ENCODE assay signal across 2 cellular contexts in the genomic region with DNA sequence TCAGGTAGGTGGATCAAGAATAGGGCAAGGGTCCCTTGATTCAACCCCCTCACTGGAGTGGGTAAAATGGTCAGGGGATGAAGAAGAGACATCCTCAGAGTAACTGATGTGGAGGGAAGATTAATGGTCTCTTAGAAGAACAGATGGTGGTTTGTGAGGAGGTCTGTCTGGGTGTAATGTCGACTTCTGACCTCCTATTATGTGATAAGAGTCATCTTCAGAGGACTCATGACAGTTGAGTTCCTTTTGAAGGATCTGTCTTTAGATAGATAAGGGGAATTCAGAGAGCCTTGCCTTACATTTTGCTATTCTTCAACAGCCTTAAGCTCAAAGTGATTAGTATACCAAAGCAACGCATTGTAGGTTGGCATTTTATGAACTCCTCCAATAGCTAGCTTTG.
TF ChIP-seq lines count a peak whose summit lies in the region.

No MANE protein-coding gene starts in this region.

TF ChIP-seq in GM23338, 12 proteins besides CTCF, POLR2A, EP300 and RAD21 (continued from another document):
- TF ChIP-seq, protein P1, sequence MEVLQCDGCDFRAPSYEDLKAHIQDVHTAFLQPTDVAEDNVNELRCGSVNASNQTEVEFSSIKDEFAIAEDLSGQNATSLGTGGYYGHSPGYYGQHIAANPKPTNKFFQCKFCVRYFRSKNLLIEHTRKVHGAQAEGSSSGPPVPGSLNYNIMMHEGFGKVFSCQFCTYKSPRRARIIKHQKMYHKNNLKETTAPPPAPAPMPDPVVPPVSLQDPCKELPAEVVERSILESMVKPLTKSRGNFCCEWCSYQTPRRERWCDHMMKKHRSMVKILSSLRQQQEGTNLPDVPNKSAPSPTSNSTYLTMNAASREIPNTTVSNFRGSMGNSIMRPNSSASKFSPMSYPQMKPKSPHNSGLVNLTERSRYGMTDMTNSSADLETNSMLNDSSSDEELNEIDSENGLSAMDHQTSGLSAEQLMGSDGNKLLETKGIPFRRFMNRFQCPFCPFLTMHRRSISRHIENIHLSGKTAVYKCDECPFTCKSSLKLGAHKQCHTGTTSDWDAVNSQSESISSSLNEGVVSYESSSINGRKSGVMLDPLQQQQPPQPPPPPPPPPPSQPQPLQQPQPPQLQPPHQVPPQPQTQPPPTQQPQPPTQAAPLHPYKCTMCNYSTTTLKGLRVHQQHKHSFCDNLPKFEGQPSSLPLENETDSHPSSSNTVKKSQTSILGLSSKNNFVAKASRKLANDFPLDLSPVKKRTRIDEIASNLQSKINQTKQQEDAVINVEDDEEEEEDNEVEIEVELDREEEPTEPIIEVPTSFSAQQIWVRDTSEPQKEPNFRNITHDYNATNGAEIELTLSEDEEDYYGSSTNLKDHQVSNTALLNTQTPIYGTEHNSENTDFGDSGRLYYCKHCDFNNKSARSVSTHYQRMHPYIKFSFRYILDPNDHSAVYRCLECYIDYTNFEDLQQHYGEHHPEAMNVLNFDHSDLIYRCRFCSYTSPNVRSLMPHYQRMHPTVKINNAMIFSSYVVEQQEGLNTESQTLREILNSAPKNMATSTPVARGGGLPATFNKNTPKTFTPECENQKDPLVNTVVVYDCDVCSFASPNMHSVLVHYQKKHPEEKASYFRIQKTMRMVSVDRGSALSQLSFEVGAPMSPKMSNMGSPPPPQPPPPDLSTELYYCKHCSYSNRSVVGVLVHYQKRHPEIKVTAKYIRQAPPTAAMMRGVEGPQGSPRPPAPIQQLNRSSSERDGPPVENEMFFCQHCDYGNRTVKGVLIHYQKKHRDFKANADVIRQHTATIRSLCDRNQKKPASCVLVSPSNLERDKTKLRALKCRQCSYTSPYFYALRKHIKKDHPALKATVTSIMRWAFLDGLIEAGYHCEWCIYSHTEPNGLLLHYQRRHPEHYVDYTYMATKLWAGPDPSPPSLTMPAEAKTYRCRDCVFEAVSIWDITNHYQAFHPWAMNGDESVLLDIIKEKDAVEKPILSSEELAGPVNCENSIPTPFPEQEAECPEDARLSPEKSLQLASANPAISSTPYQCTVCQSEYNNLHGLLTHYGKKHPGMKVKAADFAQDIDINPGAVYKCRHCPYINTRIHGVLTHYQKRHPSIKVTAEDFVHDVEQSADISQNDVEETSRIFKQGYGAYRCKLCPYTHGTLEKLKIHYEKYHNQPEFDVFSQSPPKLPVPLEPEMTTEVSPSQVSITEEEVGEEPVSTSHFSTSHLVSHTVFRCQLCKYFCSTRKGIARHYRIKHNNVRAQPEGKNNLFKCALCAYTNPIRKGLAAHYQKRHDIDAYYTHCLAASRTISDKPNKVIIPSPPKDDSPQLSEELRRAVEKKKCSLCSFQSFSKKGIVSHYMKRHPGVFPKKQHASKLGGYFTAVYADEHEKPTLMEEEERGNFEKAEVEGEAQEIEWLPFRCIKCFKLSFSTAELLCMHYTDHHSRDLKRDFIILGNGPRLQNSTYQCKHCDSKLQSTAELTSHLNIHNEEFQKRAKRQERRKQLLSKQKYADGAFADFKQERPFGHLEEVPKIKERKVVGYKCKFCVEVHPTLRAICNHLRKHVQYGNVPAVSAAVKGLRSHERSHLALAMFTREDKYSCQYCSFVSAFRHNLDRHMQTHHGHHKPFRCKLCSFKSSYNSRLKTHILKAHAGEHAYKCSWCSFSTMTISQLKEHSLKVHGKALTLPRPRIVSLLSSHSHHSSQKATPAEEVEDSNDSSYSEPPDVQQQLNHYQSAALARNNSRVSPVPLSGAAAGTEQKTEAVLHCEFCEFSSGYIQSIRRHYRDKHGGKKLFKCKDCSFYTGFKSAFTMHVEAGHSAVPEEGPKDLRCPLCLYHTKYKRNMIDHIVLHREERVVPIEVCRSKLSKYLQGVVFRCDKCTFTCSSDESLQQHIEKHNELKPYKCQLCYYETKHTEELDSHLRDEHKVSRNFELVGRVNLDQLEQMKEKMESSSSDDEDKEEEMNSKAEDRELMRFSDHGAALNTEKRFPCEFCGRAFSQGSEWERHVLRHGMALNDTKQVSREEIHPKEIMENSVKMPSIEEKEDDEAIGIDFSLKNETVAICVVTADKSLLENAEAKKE (CRISPR knock-in tag; IDR thresholded peaks at IDR 0.05), result no peak
- TF ChIP-seq JUNB (IDR thresholded peaks at IDR 0.05; ENCODE audit: unreplicated experiment) (no peak), ZNF331 (CRISPR knock-in tag; IDR thresholded peaks at IDR 0.05; ENCODE audit: low read depth) (no peak), NANOG (IDR thresholded peaks at IDR 0.05; ENCODE audit: borderline replicate concordance) (no peak), ETS1 (IDR thresholded peaks at IDR 0.05) (no peak), STAT1 (IDR thresholded peaks at IDR 0.05; ENCODE audit: unreplicated experiment) (no peak), ZNF114 (CRISPR knock-in tag; IDR thresholded peaks at IDR 0.05) (no peak)

TF ChIP-seq in K562, 482 proteins besides CTCF, POLR2A, EP300 and RAD21 (continued from another document and continues in another):
- TF ChIP-seq PKNOX1 (IDR thresholded peaks at IDR 0.05) (peak; percentile 63), TEAD4 (IDR thresholded peaks at IDR 0.05; ENCODE audit: low read length) (peak; percentile 90), TEAD4 (CRISPR knock-in tag; IDR thresholded peaks at IDR 0.05; ENCODE audit: borderline replicate concordance) (no peak), SOX6 (IDR thresholded peaks at IDR 0.05) (peak; percentile 61), ARID1B (IDR thresholded peaks at IDR 0.05) (peak; percentile 86), NFIC (IDR thresholded peaks at IDR 0.05) (peak; percentile 53), NRF1 (conservative IDR thresholded peaks at IDR 0.05 in 1 of 2, IDR thresholded peaks at IDR 0.05 in 1 of 2) (no peak), HDAC1 (IDR thresholded peaks at IDR 0.05) (0 out of 4 replicates have a peak, but pooled peaks of 1 of the 2 experiments have one; percentile 30), DPF2 (IDR thresholded peaks at IDR 0.05) (peak; percentile 54; the same call in 1 of the 2 replicates), SREBF2 (CRISPR knock-in tag; IDR thresholded peaks at IDR 0.05) (no peak), PBX2 (CRISPR knock-in tag; IDR thresholded peaks at IDR 0.05; ENCODE audit: low read depth) (no peak), PBX2 (tag; conservative IDR thresholded peaks at IDR 0.05; ENCODE audit: low read depth) (peak; percentile 60), FOXM1 (IDR thresholded peaks at IDR 0.05; ENCODE audit: low read depth) (0 out of 2 replicates have a peak, but pooled peaks have one; percentile 40), FOXM1 (CRISPR knock-in tag; IDR thresholded peaks at IDR 0.05; ENCODE audit: low read depth) (no peak), MTA2 (IDR thresholded peaks at IDR 0.05; ENCODE audit: low read depth) (peak; percentile 68), LEF1 (IDR thresholded peaks at IDR 0.05) (0 out of 2 replicates have a peak, but pooled peaks have one; percentile 30), TRIM24 (IDR thresholded peaks at IDR 0.05) (peak; percentile 53 to 60; a peak in 2 of 4 replicates), ZNF277 (CRISPR knock-in tag; IDR thresholded peaks at IDR 0.05; ENCODE audit: borderline replicate concordance) (no peak), CTBP1 (IDR thresholded peaks at IDR 0.05; ENCODE audit: borderline replicate concordance) (peak; percentile 65; the same call in 1 of the 2 replicates), RCOR1 (IDR thresholded peaks at IDR 0.05; ENCODE audit: borderline replicate concordance in 1 of 2, low read depth in 2 of 2, low read length in 2 of 2) (peak in 1 of 2 experiments; percentile 41; a peak in 1 of 4 replicates), ZNF41 (CRISPR knock-in tag; conservative IDR thresholded peaks at IDR 0.05) (no peak), POLR2AphosphoS5 (IDR thresholded peaks at IDR 0.05; ENCODE audit: control insufficient read depth, insufficient read depth, low read depth, low read length) (peak; percentile 57; the same call in 1 of the 2 replicates), CBFA2T2 (conservative IDR thresholded peaks at IDR 0.05) (peak; percentile 82), NCOR1 (IDR thresholded peaks at IDR 0.05) (peak; percentile 73), TAL1 (IDR thresholded peaks at IDR 0.05) (peak; percentile 76), TCF3 (CRISPR knock-in tag; IDR thresholded peaks at IDR 0.05) (peak; percentile 55), RFX1 (IDR thresholded peaks at IDR 0.05) (no peak), FOSL1 (tag; conservative IDR thresholded peaks at IDR 0.05) (peak; percentile 33; the same call in 1 of the 2 replicates), SREBF1 (IDR thresholded peaks at IDR 0.05; ENCODE audit: borderline replicate concordance, low read depth, low read length) (no peak), SMARCE1 (IDR thresholded peaks at IDR 0.05) (peak; percentile 46; the same call in 1 of the 2 replicates), STAT5A (IDR thresholded peaks at IDR 0.05; ENCODE audit: borderline replicate concordance, low read length) (peak; percentile 59; the same call in 1 of the 2 replicates), CXXC5 (CRISPR knock-in tag; IDR thresholded peaks at IDR 0.05) (no peak), KDM1A (IDR thresholded peaks at IDR 0.05) (peak; percentile 27 to 45; a peak in 2 of 4 replicates), SMAD4 (CRISPR knock-in tag; conservative IDR thresholded peaks at IDR 0.05) (peak; percentile 46), GABPA (tag; conservative IDR thresholded peaks at IDR 0.05; ENCODE audit: low read depth) (no peak), SMARCA4 (IDR thresholded peaks at IDR 0.05) (peak; percentile 69)
- TF ChIP-seq, protein P2, sequence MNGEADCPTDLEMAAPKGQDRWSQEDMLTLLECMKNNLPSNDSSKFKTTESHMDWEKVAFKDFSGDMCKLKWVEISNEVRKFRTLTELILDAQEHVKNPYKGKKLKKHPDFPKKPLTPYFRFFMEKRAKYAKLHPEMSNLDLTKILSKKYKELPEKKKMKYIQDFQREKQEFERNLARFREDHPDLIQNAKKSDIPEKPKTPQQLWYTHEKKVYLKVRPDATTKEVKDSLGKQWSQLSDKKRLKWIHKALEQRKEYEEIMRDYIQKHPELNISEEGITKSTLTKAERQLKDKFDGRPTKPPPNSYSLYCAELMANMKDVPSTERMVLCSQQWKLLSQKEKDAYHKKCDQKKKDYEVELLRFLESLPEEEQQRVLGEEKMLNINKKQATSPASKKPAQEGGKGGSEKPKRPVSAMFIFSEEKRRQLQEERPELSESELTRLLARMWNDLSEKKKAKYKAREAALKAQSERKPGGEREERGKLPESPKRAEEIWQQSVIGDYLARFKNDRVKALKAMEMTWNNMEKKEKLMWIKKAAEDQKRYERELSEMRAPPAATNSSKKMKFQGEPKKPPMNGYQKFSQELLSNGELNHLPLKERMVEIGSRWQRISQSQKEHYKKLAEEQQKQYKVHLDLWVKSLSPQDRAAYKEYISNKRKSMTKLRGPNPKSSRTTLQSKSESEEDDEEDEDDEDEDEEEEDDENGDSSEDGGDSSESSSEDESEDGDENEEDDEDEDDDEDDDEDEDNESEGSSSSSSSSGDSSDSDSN (IDR thresholded peaks at IDR 0.05; ENCODE audit: borderline replicate concordance in 1 of 2, low read depth in 2 of 2, low read length in 2 of 2), result no peak
- TF ChIP-seq, protein P3, sequence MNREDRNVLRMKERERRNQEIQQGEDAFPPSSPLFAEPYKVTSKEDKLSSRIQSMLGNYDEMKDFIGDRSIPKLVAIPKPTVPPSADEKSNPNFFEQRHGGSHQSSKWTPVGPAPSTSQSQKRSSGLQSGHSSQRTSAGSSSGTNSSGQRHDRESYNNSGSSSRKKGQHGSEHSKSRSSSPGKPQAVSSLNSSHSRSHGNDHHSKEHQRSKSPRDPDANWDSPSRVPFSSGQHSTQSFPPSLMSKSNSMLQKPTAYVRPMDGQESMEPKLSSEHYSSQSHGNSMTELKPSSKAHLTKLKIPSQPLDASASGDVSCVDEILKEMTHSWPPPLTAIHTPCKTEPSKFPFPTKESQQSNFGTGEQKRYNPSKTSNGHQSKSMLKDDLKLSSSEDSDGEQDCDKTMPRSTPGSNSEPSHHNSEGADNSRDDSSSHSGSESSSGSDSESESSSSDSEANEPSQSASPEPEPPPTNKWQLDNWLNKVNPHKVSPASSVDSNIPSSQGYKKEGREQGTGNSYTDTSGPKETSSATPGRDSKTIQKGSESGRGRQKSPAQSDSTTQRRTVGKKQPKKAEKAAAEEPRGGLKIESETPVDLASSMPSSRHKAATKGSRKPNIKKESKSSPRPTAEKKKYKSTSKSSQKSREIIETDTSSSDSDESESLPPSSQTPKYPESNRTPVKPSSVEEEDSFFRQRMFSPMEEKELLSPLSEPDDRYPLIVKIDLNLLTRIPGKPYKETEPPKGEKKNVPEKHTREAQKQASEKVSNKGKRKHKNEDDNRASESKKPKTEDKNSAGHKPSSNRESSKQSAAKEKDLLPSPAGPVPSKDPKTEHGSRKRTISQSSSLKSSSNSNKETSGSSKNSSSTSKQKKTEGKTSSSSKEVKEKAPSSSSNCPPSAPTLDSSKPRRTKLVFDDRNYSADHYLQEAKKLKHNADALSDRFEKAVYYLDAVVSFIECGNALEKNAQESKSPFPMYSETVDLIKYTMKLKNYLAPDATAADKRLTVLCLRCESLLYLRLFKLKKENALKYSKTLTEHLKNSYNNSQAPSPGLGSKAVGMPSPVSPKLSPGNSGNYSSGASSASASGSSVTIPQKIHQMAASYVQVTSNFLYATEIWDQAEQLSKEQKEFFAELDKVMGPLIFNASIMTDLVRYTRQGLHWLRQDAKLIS (CRISPR knock-in tag; IDR thresholded peaks at IDR 0.05), result no peak
